ENCODE assay signal across 1 cellular context in the genomic region with DNA sequence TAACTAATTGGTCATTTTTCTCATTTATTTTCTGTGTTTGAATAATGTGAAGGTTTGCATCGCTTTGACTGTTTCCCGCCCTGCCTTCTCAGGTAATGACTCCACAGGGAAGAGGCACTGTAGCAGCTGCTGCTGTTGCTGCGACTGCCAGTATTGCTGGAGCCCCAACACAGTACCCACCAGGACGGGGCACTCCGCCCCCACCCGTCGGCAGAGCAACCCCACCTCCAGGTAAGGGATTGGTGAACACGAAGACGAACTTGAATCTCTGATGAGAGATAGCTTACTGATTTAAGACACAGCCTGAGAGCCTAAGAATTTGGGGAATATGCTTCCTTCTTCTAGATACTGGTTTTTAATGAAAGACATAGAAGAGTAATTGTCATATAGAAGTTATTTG.
TF ChIP-seq lines count a peak whose summit lies in the region.

No MANE protein-coding gene starts in this region.

TF ChIP-seq in GM23338, 12 proteins besides CTCF, POLR2A, EP300 and RAD21 (continued from another document):
- TF ChIP-seq, protein P1, sequence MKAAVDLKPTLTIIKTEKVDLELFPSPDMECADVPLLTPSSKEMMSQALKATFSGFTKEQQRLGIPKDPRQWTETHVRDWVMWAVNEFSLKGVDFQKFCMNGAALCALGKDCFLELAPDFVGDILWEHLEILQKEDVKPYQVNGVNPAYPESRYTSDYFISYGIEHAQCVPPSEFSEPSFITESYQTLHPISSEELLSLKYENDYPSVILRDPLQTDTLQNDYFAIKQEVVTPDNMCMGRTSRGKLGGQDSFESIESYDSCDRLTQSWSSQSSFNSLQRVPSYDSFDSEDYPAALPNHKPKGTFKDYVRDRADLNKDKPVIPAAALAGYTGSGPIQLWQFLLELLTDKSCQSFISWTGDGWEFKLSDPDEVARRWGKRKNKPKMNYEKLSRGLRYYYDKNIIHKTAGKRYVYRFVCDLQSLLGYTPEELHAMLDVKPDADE (IDR thresholded peaks at IDR 0.05) = no peak
- TF ChIP-seq JUNB (IDR thresholded peaks at IDR 0.05; ENCODE audit: unreplicated experiment) (no peak), NANOG (IDR thresholded peaks at IDR 0.05; ENCODE audit: borderline replicate concordance) (no peak), STAT1 (IDR thresholded peaks at IDR 0.05; ENCODE audit: unreplicated experiment) (no peak), EZH2 (IDR thresholded peaks at IDR 0.05; ENCODE audit: low read depth, unreplicated experiment) (no peak), EZH2phosphoT487 (IDR thresholded peaks at IDR 0.05; ENCODE audit: unreplicated experiment) (no peak), ZNF331 (CRISPR knock-in tag; IDR thresholded peaks at IDR 0.05; ENCODE audit: low read depth) (no peak)
- TF ChIP-seq, protein P2, sequence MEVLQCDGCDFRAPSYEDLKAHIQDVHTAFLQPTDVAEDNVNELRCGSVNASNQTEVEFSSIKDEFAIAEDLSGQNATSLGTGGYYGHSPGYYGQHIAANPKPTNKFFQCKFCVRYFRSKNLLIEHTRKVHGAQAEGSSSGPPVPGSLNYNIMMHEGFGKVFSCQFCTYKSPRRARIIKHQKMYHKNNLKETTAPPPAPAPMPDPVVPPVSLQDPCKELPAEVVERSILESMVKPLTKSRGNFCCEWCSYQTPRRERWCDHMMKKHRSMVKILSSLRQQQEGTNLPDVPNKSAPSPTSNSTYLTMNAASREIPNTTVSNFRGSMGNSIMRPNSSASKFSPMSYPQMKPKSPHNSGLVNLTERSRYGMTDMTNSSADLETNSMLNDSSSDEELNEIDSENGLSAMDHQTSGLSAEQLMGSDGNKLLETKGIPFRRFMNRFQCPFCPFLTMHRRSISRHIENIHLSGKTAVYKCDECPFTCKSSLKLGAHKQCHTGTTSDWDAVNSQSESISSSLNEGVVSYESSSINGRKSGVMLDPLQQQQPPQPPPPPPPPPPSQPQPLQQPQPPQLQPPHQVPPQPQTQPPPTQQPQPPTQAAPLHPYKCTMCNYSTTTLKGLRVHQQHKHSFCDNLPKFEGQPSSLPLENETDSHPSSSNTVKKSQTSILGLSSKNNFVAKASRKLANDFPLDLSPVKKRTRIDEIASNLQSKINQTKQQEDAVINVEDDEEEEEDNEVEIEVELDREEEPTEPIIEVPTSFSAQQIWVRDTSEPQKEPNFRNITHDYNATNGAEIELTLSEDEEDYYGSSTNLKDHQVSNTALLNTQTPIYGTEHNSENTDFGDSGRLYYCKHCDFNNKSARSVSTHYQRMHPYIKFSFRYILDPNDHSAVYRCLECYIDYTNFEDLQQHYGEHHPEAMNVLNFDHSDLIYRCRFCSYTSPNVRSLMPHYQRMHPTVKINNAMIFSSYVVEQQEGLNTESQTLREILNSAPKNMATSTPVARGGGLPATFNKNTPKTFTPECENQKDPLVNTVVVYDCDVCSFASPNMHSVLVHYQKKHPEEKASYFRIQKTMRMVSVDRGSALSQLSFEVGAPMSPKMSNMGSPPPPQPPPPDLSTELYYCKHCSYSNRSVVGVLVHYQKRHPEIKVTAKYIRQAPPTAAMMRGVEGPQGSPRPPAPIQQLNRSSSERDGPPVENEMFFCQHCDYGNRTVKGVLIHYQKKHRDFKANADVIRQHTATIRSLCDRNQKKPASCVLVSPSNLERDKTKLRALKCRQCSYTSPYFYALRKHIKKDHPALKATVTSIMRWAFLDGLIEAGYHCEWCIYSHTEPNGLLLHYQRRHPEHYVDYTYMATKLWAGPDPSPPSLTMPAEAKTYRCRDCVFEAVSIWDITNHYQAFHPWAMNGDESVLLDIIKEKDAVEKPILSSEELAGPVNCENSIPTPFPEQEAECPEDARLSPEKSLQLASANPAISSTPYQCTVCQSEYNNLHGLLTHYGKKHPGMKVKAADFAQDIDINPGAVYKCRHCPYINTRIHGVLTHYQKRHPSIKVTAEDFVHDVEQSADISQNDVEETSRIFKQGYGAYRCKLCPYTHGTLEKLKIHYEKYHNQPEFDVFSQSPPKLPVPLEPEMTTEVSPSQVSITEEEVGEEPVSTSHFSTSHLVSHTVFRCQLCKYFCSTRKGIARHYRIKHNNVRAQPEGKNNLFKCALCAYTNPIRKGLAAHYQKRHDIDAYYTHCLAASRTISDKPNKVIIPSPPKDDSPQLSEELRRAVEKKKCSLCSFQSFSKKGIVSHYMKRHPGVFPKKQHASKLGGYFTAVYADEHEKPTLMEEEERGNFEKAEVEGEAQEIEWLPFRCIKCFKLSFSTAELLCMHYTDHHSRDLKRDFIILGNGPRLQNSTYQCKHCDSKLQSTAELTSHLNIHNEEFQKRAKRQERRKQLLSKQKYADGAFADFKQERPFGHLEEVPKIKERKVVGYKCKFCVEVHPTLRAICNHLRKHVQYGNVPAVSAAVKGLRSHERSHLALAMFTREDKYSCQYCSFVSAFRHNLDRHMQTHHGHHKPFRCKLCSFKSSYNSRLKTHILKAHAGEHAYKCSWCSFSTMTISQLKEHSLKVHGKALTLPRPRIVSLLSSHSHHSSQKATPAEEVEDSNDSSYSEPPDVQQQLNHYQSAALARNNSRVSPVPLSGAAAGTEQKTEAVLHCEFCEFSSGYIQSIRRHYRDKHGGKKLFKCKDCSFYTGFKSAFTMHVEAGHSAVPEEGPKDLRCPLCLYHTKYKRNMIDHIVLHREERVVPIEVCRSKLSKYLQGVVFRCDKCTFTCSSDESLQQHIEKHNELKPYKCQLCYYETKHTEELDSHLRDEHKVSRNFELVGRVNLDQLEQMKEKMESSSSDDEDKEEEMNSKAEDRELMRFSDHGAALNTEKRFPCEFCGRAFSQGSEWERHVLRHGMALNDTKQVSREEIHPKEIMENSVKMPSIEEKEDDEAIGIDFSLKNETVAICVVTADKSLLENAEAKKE (CRISPR knock-in tag; IDR thresholded peaks at IDR 0.05) = no peak
